Comparison of ENCODE assay signal across 2 cellular contexts in the genomic region with DNA sequence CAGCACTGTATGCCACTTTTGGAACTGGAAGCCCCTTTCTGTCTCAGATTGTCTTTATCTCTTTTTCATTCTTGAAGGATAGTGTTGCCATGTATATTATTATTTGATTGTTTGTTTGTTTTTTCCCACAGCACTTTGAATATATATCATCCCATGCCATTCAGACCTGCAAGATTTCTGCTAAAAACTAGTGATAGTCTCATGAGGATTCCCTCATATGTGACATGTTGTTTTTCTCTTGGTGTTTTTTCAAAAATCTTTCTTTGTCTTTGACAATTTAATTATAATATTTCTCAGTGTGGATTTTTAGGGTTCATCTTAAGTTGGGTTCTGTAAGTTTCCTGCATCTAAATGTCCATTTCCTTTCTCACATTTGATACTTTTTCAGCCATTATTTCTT.
TF ChIP-seq lines count a peak whose summit lies in the region.

No MANE protein-coding gene starts in this region.

TF ChIP-seq in HEK293, 187 proteins besides CTCF, POLR2A, EP300 and RAD21 (continued from another document):
- TF ChIP-seq SETDB1 (IDR thresholded peaks at IDR 0.05; ENCODE audit: insufficient read length, low read length) (peak; percentile 98), ZNF621 (tag by site-specific recombination; IDR thresholded peaks at IDR 0.05) (no peak), ZNF677 (tag by site-specific recombination; IDR thresholded peaks at IDR 0.05) (no peak), ZNF704 (tag by site-specific recombination; IDR thresholded peaks at IDR 0.05) (no peak), ZNF404 (tag by site-specific recombination; IDR thresholded peaks at IDR 0.05) (no peak), ZEB2 (tag by site-specific recombination; IDR thresholded peaks at IDR 0.05) (no peak), ZNF548 (tag by site-specific recombination; IDR thresholded peaks at IDR 0.05) (no peak), TRIM28 (IDR thresholded peaks at IDR 0.05; ENCODE audit: borderline replicate concordance, low read length) (peak; percentile 97), ZNF768 (tag by site-specific recombination; IDR thresholded peaks at IDR 0.05) (no peak), ZNF645 (tag by site-specific recombination; IDR thresholded peaks at IDR 0.05) (no peak), ZNF223 (tag by site-specific recombination; IDR thresholded peaks at IDR 0.05) (no peak), ZNF175 (tag by site-specific recombination; IDR thresholded peaks at IDR 0.05) (no peak), BCL11B (tag by site-specific recombination; IDR thresholded peaks at IDR 0.05; ENCODE audit: low read depth) (no peak), ZNF791 (tag by site-specific recombination; IDR thresholded peaks at IDR 0.05) (peak; percentile 98), ZBTB17 (tag by site-specific recombination; IDR thresholded peaks at IDR 0.05) (no peak)
- TF ChIP-seq, protein P1, sequence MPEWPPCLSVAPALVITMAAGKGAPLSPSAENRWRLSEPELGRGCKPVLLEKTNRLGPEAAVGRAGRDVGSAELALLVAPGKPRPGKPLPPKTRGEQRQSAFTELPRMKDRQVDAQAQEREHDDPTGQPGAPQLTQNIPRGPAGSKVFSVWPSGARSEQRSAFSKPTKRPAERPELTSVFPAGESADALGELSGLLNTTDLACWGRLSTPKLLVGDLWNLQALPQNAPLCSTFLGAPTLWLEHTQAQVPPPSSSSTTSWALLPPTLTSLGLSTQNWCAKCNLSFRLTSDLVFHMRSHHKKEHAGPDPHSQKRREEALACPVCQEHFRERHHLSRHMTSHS (tag by site-specific recombination; IDR thresholded peaks at IDR 0.05), result no peak
- TF ChIP-seq, protein P2, sequence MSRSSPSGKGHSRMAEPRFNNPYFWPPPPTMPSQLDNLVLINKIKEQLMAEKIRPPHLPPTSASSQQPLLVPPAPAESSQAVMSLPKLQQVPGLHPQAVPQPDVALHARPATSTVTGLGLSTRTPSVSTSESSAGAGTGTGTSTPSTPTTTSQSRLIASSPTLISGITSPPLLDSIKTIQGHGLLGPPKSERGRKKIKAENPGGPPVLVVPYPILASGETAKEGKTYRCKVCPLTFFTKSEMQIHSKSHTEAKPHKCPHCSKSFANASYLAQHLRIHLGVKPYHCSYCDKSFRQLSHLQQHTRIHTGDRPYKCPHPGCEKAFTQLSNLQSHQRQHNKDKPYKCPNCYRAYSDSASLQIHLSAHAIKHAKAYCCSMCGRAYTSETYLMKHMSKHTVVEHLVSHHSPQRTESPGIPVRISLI (tag by site-specific recombination; IDR thresholded peaks at IDR 0.05), result no peak
- TF ChIP-seq, protein P3, sequence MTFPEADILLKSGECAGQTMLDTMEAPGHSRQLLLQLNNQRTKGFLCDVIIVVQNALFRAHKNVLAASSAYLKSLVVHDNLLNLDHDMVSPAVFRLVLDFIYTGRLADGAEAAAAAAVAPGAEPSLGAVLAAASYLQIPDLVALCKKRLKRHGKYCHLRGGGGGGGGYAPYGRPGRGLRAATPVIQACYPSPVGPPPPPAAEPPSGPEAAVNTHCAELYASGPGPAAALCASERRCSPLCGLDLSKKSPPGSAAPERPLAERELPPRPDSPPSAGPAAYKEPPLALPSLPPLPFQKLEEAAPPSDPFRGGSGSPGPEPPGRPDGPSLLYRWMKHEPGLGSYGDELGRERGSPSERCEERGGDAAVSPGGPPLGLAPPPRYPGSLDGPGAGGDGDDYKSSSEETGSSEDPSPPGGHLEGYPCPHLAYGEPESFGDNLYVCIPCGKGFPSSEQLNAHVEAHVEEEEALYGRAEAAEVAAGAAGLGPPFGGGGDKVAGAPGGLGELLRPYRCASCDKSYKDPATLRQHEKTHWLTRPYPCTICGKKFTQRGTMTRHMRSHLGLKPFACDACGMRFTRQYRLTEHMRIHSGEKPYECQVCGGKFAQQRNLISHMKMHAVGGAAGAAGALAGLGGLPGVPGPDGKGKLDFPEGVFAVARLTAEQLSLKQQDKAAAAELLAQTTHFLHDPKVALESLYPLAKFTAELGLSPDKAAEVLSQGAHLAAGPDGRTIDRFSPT (tag by site-specific recombination; IDR thresholded peaks at IDR 0.05), result no peak
- TF ChIP-seq, protein P4, sequence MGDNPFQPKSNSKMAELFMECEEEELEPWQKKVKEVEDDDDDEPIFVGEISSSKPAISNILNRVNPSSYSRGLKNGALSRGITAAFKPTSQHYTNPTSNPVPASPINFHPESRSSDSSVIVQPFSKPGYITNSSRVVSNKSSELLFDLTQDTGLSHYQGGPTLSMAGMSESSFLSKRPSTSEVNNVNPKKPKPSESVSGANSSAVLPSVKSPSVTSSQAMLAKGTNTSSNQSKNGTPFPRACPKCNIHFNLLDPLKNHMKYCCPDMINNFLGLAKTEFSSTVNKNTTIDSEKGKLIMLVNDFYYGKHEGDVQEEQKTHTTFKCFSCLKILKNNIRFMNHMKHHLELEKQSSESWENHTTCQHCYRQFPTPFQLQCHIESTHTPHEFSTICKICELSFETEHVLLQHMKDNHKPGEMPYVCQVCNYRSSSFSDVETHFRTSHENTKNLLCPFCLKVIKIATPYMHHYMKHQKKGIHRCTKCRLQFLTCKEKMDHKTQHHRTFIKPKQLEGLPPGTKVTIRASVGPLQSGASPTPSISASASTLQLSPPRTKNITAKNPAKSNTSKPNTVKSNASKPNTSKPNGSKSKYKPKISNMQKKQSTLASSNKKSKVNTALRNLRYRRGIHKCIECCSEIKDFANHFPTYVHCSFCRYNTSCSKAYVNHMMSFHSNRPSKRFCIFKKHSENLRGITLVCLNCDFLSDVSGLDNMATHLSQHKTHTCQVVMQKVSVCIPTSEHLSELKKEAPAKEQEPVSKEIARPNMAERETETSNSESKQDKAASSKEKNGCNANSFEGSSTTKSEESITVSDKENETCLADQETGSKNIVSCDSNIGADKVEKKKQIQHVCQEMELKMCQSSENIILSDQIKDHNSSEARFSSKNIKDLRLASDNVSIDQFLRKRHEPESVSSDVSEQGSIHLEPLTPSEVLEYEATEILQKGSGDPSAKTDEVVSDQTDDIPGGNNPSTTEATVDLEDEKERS (tag by site-specific recombination; IDR thresholded peaks at IDR 0.05), result 0 out of 2 replicates have a peak, but pooled peaks have one; percentile 36

TF ChIP-seq in GM12878, 131 proteins besides CTCF, POLR2A, EP300 and RAD21 (continued from another document):
- no peak for TF ChIP-seq CHD2 (IDR thresholded peaks at IDR 0.05; ENCODE audit: borderline replicate concordance, low read depth, low read length)
